In the genomic region with DNA sequence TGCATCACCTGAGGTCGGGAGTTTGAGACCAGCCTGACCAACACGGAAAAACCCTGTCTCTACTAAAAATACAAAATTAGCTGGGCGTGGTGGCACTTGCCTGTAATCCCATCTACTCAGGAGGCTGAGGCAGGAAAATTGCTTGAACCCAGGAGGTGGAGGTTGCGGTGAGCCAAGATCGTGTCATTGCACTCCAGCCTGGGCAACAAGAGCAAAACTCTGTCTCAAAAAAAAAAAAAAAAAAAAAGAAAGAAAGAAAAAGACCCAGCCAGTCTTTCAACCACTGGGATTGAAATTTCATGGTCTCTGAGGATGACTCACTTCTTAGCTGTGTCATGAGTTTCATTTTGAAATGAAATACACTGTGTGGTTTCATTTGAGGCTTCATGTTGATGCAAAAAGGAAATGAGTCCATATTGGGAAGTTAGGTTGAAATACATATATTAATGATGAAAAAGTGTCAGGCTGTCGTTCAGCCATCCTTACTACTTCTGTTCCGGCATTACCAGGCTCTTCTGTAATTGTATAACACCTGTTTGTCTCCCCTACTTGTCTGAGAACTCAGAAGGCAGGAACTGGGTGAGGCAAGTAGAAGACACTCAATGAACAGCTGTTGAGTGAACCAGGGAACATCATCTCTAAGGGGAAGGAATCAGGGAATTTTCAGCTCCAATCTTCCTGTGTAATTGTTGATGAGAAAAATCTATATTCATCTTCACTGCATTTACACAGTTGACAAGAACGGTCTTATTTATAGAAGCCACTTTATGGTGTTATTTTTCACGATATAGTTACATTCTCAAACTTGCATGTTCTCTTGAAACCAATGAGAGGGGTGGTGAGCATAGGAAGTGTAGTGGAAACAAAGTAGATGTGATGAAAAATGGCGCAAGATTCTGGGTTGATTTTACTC, we compare ENCODE assay signal across 1 cellular context.
TF ChIP-seq lines count a peak whose summit lies in the region.

No MANE protein-coding gene starts in this region.

TF ChIP-seq in K562, 482 proteins besides CTCF, POLR2A, EP300 and RAD21 (continued from another document and continues in another):
- TF ChIP-seq ATF3 (IDR thresholded peaks at IDR 0.05): peak; percentile 88
- TF ChIP-seq ATF3 (CRISPR knock-in tag; conservative IDR thresholded peaks at IDR 0.05): no peak
- TF ChIP-seq NFYB (IDR thresholded peaks at IDR 0.05; ENCODE audit: extremely low read depth, insufficient read length): no peak
- no peak for TF ChIP-seq GATA2 (CRISPR knock-in tag; IDR thresholded peaks at IDR 0.05)
- TF ChIP-seq CHD4 (IDR thresholded peaks at IDR 0.05; ENCODE audit: insufficient read depth, insufficient replicate concordance, low read depth, low read length, poor library complexity, severe bottlenecking): no peak
- TF ChIP-seq TAF9B (IDR thresholded peaks at IDR 0.05; ENCODE audit: partially characterized antibody): no peak
- no peak for TF ChIP-seq ATF7 (IDR thresholded peaks at IDR 0.05)
- TF ChIP-seq ZNF41 (CRISPR knock-in tag; conservative IDR thresholded peaks at IDR 0.05): no peak
- TF ChIP-seq MTF1 (CRISPR knock-in tag; IDR thresholded peaks at IDR 0.05; ENCODE audit: borderline replicate concordance): no peak
- TF ChIP-seq ZNF780A (CRISPR knock-in tag; IDR thresholded peaks at IDR 0.05): no peak
- no peak for TF ChIP-seq STAT5B (CRISPR knock-in tag; IDR thresholded peaks at IDR 0.05)
- no peak for TF ChIP-seq ARHGAP35 (IDR thresholded peaks at IDR 0.05; ENCODE audit: partially characterized antibody)
- TF ChIP-seq HNRNPK (IDR thresholded peaks at IDR 0.05; ENCODE audit: low read depth, low read length, poor library complexity, severe bottlenecking): no peak
- TF ChIP-seq E2F4 (CRISPR knock-in tag; IDR thresholded peaks at IDR 0.05; ENCODE audit: low read depth): no peak
- no peak for TF ChIP-seq CREB3L1 (IDR thresholded peaks at IDR 0.05; ENCODE audit: borderline replicate concordance, low read depth)
- no peak for TF ChIP-seq MXI1 (IDR thresholded peaks at IDR 0.05; ENCODE audit: low read depth, low read length)
- no peak for TF ChIP-seq HEY1 (CRISPR knock-in tag; IDR thresholded peaks at IDR 0.05; ENCODE audit: borderline replicate concordance)
- TF ChIP-seq ZNF445 (CRISPR knock-in tag; IDR thresholded peaks at IDR 0.05; ENCODE audit: low read depth): no peak
- TF ChIP-seq ZNF584 (CRISPR knock-in tag; IDR thresholded peaks at IDR 0.05; ENCODE audit: low read depth): peak; percentile 82; the same call in 1 of the 2 replicates
- TF ChIP-seq ZNF318 (IDR thresholded peaks at IDR 0.05; ENCODE audit: borderline replicate concordance in 1 of 2, low read depth in 1 of 2): 0 out of 4 replicates have a peak, but pooled peaks of 1 of the 2 experiments have one; percentile 32
- 0 out of 2 replicates have a peak, but pooled peaks have one; percentile 20 for TF ChIP-seq MAFG (tag; conservative IDR thresholded peaks at IDR 0.05)
- peak; percentile 83 for TF ChIP-seq JUND (IDR thresholded peaks at IDR 0.05; ENCODE audit: borderline replicate concordance, low read depth, low read length)
- TF ChIP-seq JUND (tag; IDR thresholded peaks at IDR 0.05; ENCODE audit: borderline replicate concordance, low read depth, low read length): peak; percentile 54; the same call in 1 of the 3 replicates
- peak; percentile 62; the same call in 1 of the 2 replicates for TF ChIP-seq ZNF589 (CRISPR knock-in tag; IDR thresholded peaks at IDR 0.05; ENCODE audit: low read depth)
- TF ChIP-seq SMAD2 (IDR thresholded peaks at IDR 0.05; ENCODE audit: low read depth, low read length): no peak
- no peak for TF ChIP-seq XRCC5 (IDR thresholded peaks at IDR 0.05; ENCODE audit: low read depth, low read length)
- TF ChIP-seq HMGN3 (IDR thresholded peaks at IDR 0.05; ENCODE audit: borderline replicate concordance, extremely low read depth, insufficient read length, low read depth, low read length): no peak
- TF ChIP-seq YBX1 (IDR thresholded peaks at IDR 0.05): no peak
- TF ChIP-seq ZBTB5 (IDR thresholded peaks at IDR 0.05): no peak
- TF ChIP-seq, protein P1, sequence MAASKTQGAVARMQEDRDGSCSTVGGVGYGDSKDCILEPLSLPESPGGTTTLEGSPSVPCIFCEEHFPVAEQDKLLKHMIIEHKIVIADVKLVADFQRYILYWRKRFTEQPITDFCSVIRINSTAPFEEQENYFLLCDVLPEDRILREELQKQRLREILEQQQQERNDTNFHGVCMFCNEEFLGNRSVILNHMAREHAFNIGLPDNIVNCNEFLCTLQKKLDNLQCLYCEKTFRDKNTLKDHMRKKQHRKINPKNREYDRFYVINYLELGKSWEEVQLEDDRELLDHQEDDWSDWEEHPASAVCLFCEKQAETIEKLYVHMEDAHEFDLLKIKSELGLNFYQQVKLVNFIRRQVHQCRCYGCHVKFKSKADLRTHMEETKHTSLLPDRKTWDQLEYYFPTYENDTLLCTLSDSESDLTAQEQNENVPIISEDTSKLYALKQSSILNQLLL (CRISPR knock-in tag; IDR thresholded peaks at IDR 0.05; ENCODE audit: borderline replicate concordance): no peak
- TF ChIP-seq, protein P2, sequence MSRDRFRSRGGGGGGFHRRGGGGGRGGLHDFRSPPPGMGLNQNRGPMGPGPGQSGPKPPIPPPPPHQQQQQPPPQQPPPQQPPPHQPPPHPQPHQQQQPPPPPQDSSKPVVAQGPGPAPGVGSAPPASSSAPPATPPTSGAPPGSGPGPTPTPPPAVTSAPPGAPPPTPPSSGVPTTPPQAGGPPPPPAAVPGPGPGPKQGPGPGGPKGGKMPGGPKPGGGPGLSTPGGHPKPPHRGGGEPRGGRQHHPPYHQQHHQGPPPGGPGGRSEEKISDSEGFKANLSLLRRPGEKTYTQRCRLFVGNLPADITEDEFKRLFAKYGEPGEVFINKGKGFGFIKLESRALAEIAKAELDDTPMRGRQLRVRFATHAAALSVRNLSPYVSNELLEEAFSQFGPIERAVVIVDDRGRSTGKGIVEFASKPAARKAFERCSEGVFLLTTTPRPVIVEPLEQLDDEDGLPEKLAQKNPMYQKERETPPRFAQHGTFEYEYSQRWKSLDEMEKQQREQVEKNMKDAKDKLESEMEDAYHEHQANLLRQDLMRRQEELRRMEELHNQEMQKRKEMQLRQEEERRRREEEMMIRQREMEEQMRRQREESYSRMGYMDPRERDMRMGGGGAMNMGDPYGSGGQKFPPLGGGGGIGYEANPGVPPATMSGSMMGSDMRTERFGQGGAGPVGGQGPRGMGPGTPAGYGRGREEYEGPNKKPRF (IDR thresholded peaks at IDR 0.05; ENCODE audit: low read depth, low read length): no peak
